In the genomic region with DNA sequence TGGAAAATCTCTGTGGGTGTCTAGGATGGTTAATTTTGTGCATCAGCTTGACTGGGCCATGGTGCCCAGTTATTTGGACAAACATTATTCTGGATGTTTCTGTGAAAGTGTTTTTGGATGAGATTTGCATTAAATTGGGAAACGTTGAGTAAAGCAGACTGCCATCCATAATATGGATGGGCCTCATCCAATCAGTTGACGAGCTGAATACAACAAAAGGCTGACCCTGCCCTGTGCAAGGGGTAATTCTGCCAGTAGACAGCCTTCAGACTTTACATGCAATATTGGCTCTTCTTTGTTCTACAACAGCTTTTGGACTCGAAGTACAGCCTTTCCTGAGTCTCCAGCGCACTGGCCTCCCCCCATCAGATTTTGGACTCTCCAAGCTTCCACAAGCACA, we compare ENCODE assay signal across 1 cellular context.
TF ChIP-seq lines count a peak whose summit lies in the region.

No MANE protein-coding gene starts in this region.

TF ChIP-seq in K562, 482 proteins besides CTCF, POLR2A, EP300 and RAD21:
- TF ChIP-seq ZBTB17 (CRISPR knock-in tag; IDR thresholded peaks at IDR 0.05) = no peak
- TF ChIP-seq BRD4 (IDR thresholded peaks at IDR 0.05) = no peak
- TF ChIP-seq, protein P1, sequence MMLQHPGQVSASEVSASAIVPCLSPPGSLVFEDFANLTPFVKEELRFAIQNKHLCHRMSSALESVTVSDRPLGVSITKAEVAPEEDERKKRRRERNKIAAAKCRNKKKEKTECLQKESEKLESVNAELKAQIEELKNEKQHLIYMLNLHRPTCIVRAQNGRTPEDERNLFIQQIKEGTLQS (IDR thresholded peaks at IDR 0.05) = no peak
- TF ChIP-seq, protein P1 (CRISPR knock-in tag; conservative IDR thresholded peaks at IDR 0.05) = no peak
- TF ChIP-seq FOXP1 (CRISPR knock-in tag; IDR thresholded peaks at IDR 0.05) = no peak
- peak; percentile 74 for TF ChIP-seq ZNF134 (CRISPR knock-in tag; conservative IDR thresholded peaks at IDR 0.05)
- no peak for TF ChIP-seq HMG20A (CRISPR knock-in tag; conservative IDR thresholded peaks at IDR 0.05)
- TF ChIP-seq, protein P2, sequence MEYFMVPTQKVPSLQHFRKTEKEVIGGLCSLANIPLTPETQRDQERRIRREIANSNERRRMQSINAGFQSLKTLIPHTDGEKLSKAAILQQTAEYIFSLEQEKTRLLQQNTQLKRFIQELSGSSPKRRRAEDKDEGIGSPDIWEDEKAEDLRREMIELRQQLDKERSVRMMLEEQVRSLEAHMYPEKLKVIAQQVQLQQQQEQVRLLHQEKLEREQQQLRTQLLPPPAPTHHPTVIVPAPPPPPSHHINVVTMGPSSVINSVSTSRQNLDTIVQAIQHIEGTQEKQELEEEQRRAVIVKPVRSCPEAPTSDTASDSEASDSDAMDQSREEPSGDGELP (CRISPR knock-in tag; IDR thresholded peaks at IDR 0.05; ENCODE audit: borderline replicate concordance) = no peak
- no peak for TF ChIP-seq GTF2F1 (IDR thresholded peaks at IDR 0.05; ENCODE audit: low read depth, low read length)
